ENCODE assay signal across 8 cellular contexts in the genomic region with DNA sequence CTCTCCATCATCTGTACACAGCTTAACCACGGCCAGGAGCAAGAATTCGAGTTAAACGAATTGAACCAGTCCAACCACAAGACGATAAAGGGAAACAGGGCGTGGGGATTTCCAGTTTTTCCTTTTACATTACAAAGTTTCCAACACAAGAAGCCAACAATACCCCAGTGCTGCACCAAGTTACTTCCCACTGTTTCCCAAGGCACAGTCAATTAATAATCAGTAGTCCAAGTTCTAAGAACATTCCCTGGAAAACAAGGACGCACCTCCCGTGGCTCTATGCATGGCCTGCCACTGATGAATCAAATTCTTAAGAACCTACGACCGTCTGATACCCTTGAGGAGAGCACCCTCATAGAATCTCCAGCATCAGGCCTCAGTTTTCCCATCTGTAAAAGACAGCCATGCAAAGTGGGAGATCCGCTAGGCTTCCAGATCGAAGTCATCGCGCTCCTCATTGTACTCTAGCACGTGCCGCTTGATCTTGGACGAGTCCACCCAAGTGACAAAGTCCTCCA. TPM values are rescaled to one million over a fixed set of nuclear protein-coding genes. Genes with fewer than 3 reads are reported as not detected.
DNase-seq lines count a peak whose midpoint lies in the region; ATAC-seq and TF ChIP-seq lines count a peak whose summit lies in the region.

No MANE protein-coding gene starts in this region.

- no peak for TF ChIP-seq EP300 in ovary (IDR thresholded peaks at IDR 0.05)

- whole genome bisulfite sequencing in ovary, 3 donors, result 0 to 1% (median 0%) methylated on average over 16 of the region's 16 CpGs

- ATAC-seq in DND-41 (ENCODE audit: insufficient read depth, low read depth), result no peak
- ATAC-seq in HG03378 (IDR thresholded peaks at IDR 0.05; ENCODE audit: unreplicated experiment), result no peak

- H3K9ac ChIP-seq in DND-41 (ENCODE audit: low read depth, low read length), result peak overlapping the region; percentile 73

- no peak for TF ChIP-seq POLR2A in ovary (IDR thresholded peaks at IDR 0.05)

- H3K4me2 ChIP-seq in DND-41 (ENCODE audit: insufficient read depth, low read length), result peak overlapping the region; percentile 95

- H3K79me2 ChIP-seq in DND-41 (ENCODE audit: insufficient read depth, low read length), result peaks cover 30% of the 10 kb centered on the region

- H4K20me1 ChIP-seq in DND-41 (ENCODE audit: insufficient read depth, low read length), result peaks cover 26% of the 10 kb centered on the region

- DNase-seq in DND-41 (no peak), OCI-M1 (lab: John Stamatoyannopoulos, UW) (peak; percentile 55), epithelial cell of esophagus (ENCODE audit: low read depth) (peak; percentile 54), ovary (no peak), NCI-H510A treated with DMSO at 0.1 percent for 48 hours (lab: John Stamatoyannopoulos, UW) (no peak), middle frontal gyrus (ENCODE audit: extremely low spot score, low spot score) (no peak), NCI-H1092 (lab: John Stamatoyannopoulos, UW) (no peak)

- H3K4me3 ChIP-seq in DND-41 (ENCODE audit: low read depth in 1 of 2, low read length in 2 of 2), result peak overlapping the region; percentile 40 to 86; a peak in 3 of 4 replicates
- H3K4me3 ChIP-seq in epithelial cell of esophagus (ENCODE audit: low read length), result peak overlapping the region; percentile 94
- peak overlapping the region; percentile 95 for H3K4me3 ChIP-seq in ovary

- H3K9me3 ChIP-seq in DND-41 (ENCODE audit: insufficient read depth, low read length, severe bottlenecking) (no peaks in the 10 kb centered on the region), ovary (no peaks in the 10 kb centered on the region)

- H3K27ac ChIP-seq in DND-41 (ENCODE audit: low read length) (peak overlapping the region; percentile 85), ovary (peak overlapping the region in 1 of 2 donors; percentile 76)

- intact Hi-C loops in ovary (cut with DNase I), result loop anchor here in 2 of 4 donors (5.0 to 10.0 kb wide), 2 partner anchors 43 to 46 kb away; no protein-coding TSS in a partner anchor

- H3K27me3 ChIP-seq in DND-41 (ENCODE audit: insufficient read depth, low read length, poor library complexity) (no peaks in the 10 kb centered on the region), ovary (no peaks in the 10 kb centered on the region)

- peak overlapping the region; percentile 66; the same call in 1 of the 2 replicates for H2AFZ ChIP-seq in DND-41 (ENCODE audit: low read depth, low read length)

- TF ChIP-seq CTCF in DND-41 (IDR thresholded peaks at IDR 0.05; ENCODE audit: borderline replicate concordance, extremely low read depth, low read length, poor library complexity, severe bottlenecking) (no peak), epithelial cell of esophagus (IDR thresholded peaks at IDR 0.05; ENCODE audit: insufficient read depth, low read depth, low read length, missing control alignments) (no peak), ovary (IDR thresholded peaks at IDR 0.05) (no peak)

- peaks cover 8% of the 10 kb centered on the region for H3K36me3 ChIP-seq in DND-41 (ENCODE audit: insufficient read depth, low read length)
- no peaks in the 10 kb centered on the region for H3K36me3 ChIP-seq in ovary

- H3K4me1 ChIP-seq in DND-41 (ENCODE audit: insufficient read depth, low read length), result peaks cover 35% of the 10 kb centered on the region
- H3K4me1 ChIP-seq in ovary (ENCODE audit: insufficient read depth), result peaks cover 4% of the 10 kb centered on the region

RNA-seq across cellular contexts. Expression of a gene that starts 0.8 kb away (rescaled TPM):
- total RNA-seq in ovary, result 100 to 1,000 TPM in 2 of 7 donors, 10 to 100 TPM in 5; 45.1 to 106 (median 59.6) TPM
- 10 to 100 TPM; 47.1 to 51.6 TPM for polyA plus RNA-seq in ovary

RNA-seq across cellular contexts. Expression of a gene that starts 8.5 kb away (rescaled TPM):
- total RNA-seq in ovary, result 10 to 100 TPM; 16.0 to 37.3 (median 32.3) TPM
- 10 to 100 TPM; 23.4 to 28.3 TPM for polyA plus RNA-seq in ovary

RNA-seq across cellular contexts. Expression of a gene that starts 13.7 kb away (rescaled TPM):
- total RNA-seq in ovary, result 10 to 100 TPM; 20.4 to 34.5 (median 27.5) TPM
- polyA plus RNA-seq in ovary, result 10 to 100 TPM; 29.2 to 35.3 TPM

Comparison
In these comparisons a context has a peak if more than half of its experiments do, and no peak if none do; other contexts are left out.
1. DNase-seq: peak in OCI-M1 (single experiment) and epithelial cell of esophagus (single experiment); none in DND-41 (single experiment), ovary (0 of 5), NCI-H510A treated with DMSO at 0.1 percent for 48 hours (single experiment), middle frontal gyrus (single experiment) and NCI-H1092 (single experiment).
2. Peak in every context shown above with its lines, with median percentiles within 50 percentile points of each other: H3K4me3 ChIP-seq.